ENCODE assay signal across 16 cellular contexts in the genomic region with DNA sequence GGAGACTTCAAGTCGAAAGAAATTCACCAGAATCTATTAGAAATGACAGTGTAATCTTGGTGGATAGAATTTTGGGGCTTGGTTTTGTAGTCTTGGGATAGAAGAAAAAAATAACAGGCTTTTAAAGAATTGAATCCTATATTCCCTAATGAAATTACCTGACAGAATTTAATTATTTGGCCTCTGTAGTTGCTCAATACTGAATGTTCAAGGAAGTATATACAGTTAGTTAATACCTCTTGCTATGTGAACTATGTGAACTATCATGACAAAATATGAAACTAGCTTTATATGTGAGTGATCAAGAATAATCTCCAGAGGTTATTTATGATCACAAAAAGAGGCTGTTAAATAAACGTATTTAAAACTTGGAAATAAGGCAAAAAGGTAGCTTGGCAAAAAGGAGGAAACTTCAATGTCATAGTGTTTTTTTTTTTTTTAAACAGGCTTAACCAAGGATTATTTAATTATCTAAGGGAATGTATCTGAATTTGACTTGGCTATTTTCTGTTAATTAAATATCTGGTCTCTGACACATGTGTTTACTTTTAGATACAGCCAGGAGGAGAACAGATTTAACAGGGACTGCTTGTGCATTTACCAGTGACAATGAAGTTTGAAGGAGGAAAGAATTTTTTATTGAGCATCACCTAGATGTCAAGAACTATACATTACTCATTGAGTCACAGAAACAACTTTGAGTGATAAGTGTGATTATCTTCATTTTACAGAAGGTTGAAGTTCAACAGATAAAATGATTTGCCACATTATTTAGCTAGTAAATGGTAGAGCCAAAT.
"Had no signal": no experiment of that assay in that cellular context is flagged by ENCODE, and none has a peak within 500 bp of the region (broad histone marks: within the 10 kb centered on the region; RNA-seq: fewer than 3 reads in every experiment).

No MANE protein-coding gene starts in this region.

- H3K36me3 ChIP-seq: esophagus muscularis mucosa, gastroesophageal sphincter, heart right ventricle, left lung, lower lobe of right lung had no signal

- H3K27ac ChIP-seq: coronary artery, dorsolateral prefrontal cortex, esophagus muscularis mucosa, foreskin keratinocyte, gastroesophageal sphincter, heart right ventricle, left lung, lower lobe of right lung had no signal

- DNase-seq: dermis blood vessel endothelial cell; dorsolateral prefrontal cortex; effector CD4-positive, alpha-beta T cell; effector memory CD4-positive, alpha-beta T cell; foreskin keratinocyte; heart right ventricle; hippocampal formation; left cardiac atrium; left lung; left ventricle myocardium superior; lower lobe of right lung; mesenchymal stem cell; naive thymus-derived CD4-positive, alpha-beta T cell had no signal

- H3K4me1 ChIP-seq: esophagus muscularis mucosa, foreskin keratinocyte, gastroesophageal sphincter, heart right ventricle, left lung, lower lobe of right lung had no signal

- H3K27me3 ChIP-seq: dorsolateral prefrontal cortex, esophagus muscularis mucosa, gastroesophageal sphincter, left lung had no signal

- H3K9me3 ChIP-seq: lower lobe of right lung had no signal

- H3K4me3 ChIP-seq: coronary artery, dorsolateral prefrontal cortex, esophagus muscularis mucosa, gastroesophageal sphincter, heart right ventricle, left lung, lower lobe of right lung had no signal

- ATAC-seq: foreskin keratinocyte; gastroesophageal sphincter; heart right ventricle; left cardiac atrium; left lung; left ventricle myocardium superior; lower lobe of right lung; naive thymus-derived CD4-positive, alpha-beta T cell had no signal
